In genomic region chr4:20646287-20646686, GRCh38 we compare ENCODE assay signal across 21 cellular contexts. TPM values are rescaled to one million over a fixed set of nuclear protein-coding genes. Genes with fewer than 3 reads are reported as not detected.
DNase-seq lines count a peak whose midpoint lies in the region; ATAC-seq, FAIRE-seq and TF ChIP-seq lines count a peak whose summit lies in the region.
"Had no signal": no experiment of that assay in that cellular context is flagged by ENCODE, and none has a peak within 500 bp of the region (broad histone marks: within the 10 kb centered on the region; RNA-seq: fewer than 3 reads in every experiment).

No MANE protein-coding gene starts in this region.

- H3K27me3 ChIP-seq in endothelial cell of umbilical vein (ENCODE audit: control insufficient read depth in 2 of 2, insufficient read depth in 2 of 2, low read length in 2 of 2) (peaks cover 10 to 14% of the 10 kb centered on the region in 2 experiments), right lobe of liver (no peaks in the 10 kb centered on the region)

- no TSS peak for BruUV-seq in endothelial cell of umbilical vein (replicated peaks; lab: Mats Ljungman, UMichigan)

- H3K4me3 ChIP-seq in endothelial cell of umbilical vein (replicated peaks in 1 of 3; ENCODE audit: insufficient read depth in 1 of 3, low read depth in 1 of 3, low read length in 3 of 3) (no peak overlapping the region), fibroblast of mammary gland (ENCODE audit: control insufficient read depth, low read depth, low read length) (no peak overlapping the region), right lobe of liver (no peak overlapping the region)

- POLR2A ChIA-PET in endothelial cell of umbilical vein (lab: Charles Lee) = no interaction called here

- no peaks in the 10 kb centered on the region for H3K9me3 ChIP-seq in endothelial cell of umbilical vein (replicated peaks; ENCODE audit: control insufficient read depth, insufficient read depth, low read length)
- no peaks in the 10 kb centered on the region for H3K9me3 ChIP-seq in right lobe of liver

- H3K4me2 ChIP-seq in endothelial cell of umbilical vein (ENCODE audit: insufficient read depth, low read length) = no peak overlapping the region

- no peaks in the 10 kb centered on the region for H4K20me1 ChIP-seq in endothelial cell of umbilical vein (replicated peaks; ENCODE audit: control insufficient read depth, extremely low read depth, insufficient read depth, low read length)

- no peaks in the 10 kb centered on the region for H3K9me3 Mint-ChIP-seq in stimulated activated effector memory CD8-positive, alpha-beta T cell treated with anti-CD3 and anti-CD28 coated beads, Interleukin-12 subunit alpha, Interleukin-12 subunit beta, amount 100 ng/mL, for 72 hours
- H3K9me3 Mint-ChIP-seq: CD4-positive, alpha-beta T cell; HFFc6 had no signal

- dilution Hi-C loops in endothelial cell of umbilical vein (cut with MboI; ENCODE audit: extremely low pct_ligation_motif_present, low sequenced_read_pairs) = no loop called here

- H2AFZ ChIP-seq in endothelial cell of umbilical vein (ENCODE audit: low read depth, low read length) = no peak overlapping the region

- no peak for TF ChIP-seq CTCF in endothelial cell of umbilical vein (IDR thresholded peaks at IDR 0.05; ENCODE audit: extremely low read depth in 1 of 2, insufficient read depth in 1 of 2, low read depth in 1 of 2, low read length in 2 of 2)
- TF ChIP-seq CTCF in fibroblast of mammary gland (conservative IDR thresholded peaks at IDR 0.05; ENCODE audit: control insufficient read depth, insufficient read depth, low read depth, low read length) = no peak
- TF ChIP-seq CTCF in right lobe of liver (IDR thresholded peaks at IDR 0.05) = no peak

- no peak overlapping the region for H3K27ac Mint-ChIP-seq in stimulated activated effector memory CD8-positive, alpha-beta T cell treated with anti-CD3 and anti-CD28 coated beads, Interleukin-12 subunit alpha, Interleukin-12 subunit beta, amount 100 ng/mL, for 72 hours
- H3K27ac Mint-ChIP-seq: CD4-positive, alpha-beta T cell; HFFc6; IgD-negative memory B cell had no signal

- no peaks in the 10 kb centered on the region for H3K9me1 ChIP-seq in endothelial cell of umbilical vein (replicated peaks; ENCODE audit: control insufficient read depth, extremely low read depth, insufficient read depth, low read length)

- H3K36me3 Mint-ChIP-seq in stimulated activated effector memory CD8-positive, alpha-beta T cell treated with anti-CD3 and anti-CD28 coated beads, Interleukin-12 subunit alpha, Interleukin-12 subunit beta, amount 100 ng/mL, for 72 hours = no peaks in the 10 kb centered on the region

- DNase-seq in endothelial cell of umbilical vein (ENCODE audit: low read depth, low spot score) (no peak), fibroblast of mammary gland (ENCODE audit: low read depth) (peak; percentile 15), right lobe of liver (no peak)
- DNase-seq in stimulated activated effector memory CD8-positive, alpha-beta T cell treated with anti-CD3 and anti-CD28 coated beads, Interleukin-12 subunit alpha, Interleukin-12 subunit beta, amount 100 ng/mL, for 72 hours (ENCODE audit: low spot score in 2 of 2) = no peak
- DNase-seq: ACHN; AML-193; CD4-positive, alpha-beta T cell; DMS153; DMS79; GDM1; GOT3; H7; HFFc6 had no signal

- H3K4me1 ChIP-seq in endothelial cell of umbilical vein (ENCODE audit: control insufficient read depth, extremely low read depth, insufficient read depth, low read length) = no peaks in the 10 kb centered on the region
- peaks cover 0 to 14% (median 0%) of the 10 kb centered on the region in 4 donors for H3K4me1 ChIP-seq in right lobe of liver

- no peaks in the 10 kb centered on the region for H3K4me1 Mint-ChIP-seq in stimulated activated effector memory CD8-positive, alpha-beta T cell treated with anti-CD3 and anti-CD28 coated beads, Interleukin-12 subunit alpha, Interleukin-12 subunit beta, amount 100 ng/mL, for 72 hours
- H3K4me1 Mint-ChIP-seq: IgD-negative memory B cell had no signal

- ATAC-seq in right lobe of liver (peak; percentile 92 to 98 (median 95)), HG02678 (IDR thresholded peaks at IDR 0.05; ENCODE audit: unreplicated experiment) (no peak), GM19397 (IDR thresholded peaks at IDR 0.05; ENCODE audit: unreplicated experiment) (no peak)
- ATAC-seq in stimulated activated effector memory CD8-positive, alpha-beta T cell treated with anti-CD3 and anti-CD28 coated beads, Interleukin-12 subunit alpha, Interleukin-12 subunit beta, amount 100 ng/mL, for 72 hours = no peak
- ATAC-seq: HCT116 had no signal

- intact Hi-C loops in endothelial cell of umbilical vein (cut with micrococcal nuclease) = no loop called here
- intact Hi-C loops in right lobe of liver (cut with DNase I) = no loop called here

- no peak overlapping the region for H3K9ac ChIP-seq in endothelial cell of umbilical vein (replicated peaks; ENCODE audit: extremely low read depth, insufficient read depth, low read length)

- CTCF ChIA-PET in endothelial cell of umbilical vein (lab: Charles Lee) = interaction anchor here (2.0 kb wide), 1 partner anchor 16 kb away, joined by 5 read pairs; no protein-coding TSS in a partner anchor

- no peaks in the 10 kb centered on the region for H3K36me3 ChIP-seq in endothelial cell of umbilical vein (ENCODE audit: control insufficient read depth in 2 of 2, extremely low read depth in 1 of 2, insufficient read depth in 2 of 2, low read length in 2 of 2)
- no peaks in the 10 kb centered on the region for H3K36me3 ChIP-seq in right lobe of liver

- H3K79me2 ChIP-seq in endothelial cell of umbilical vein (ENCODE audit: control insufficient read depth, insufficient read depth, low read length) = no peaks in the 10 kb centered on the region

- FAIRE-seq in endothelial cell of umbilical vein (lab: Jason Lieb, UNC) = peak; percentile 8
- FAIRE-seq: A204.1, GM12892, HTR-8/SVneo had no signal

- TF ChIP-seq POLR2A in endothelial cell of umbilical vein (IDR thresholded peaks at IDR 0.05; ENCODE audit: low read depth, low read length) (no peak), right lobe of liver (IDR thresholded peaks at IDR 0.05) (no peak)

- no peak overlapping the region for H3K27ac ChIP-seq in endothelial cell of umbilical vein (ENCODE audit: insufficient read depth, low read depth, low read length)
- H3K27ac ChIP-seq in right lobe of liver = peak overlapping the region in 2 of 3 donors; percentile 44 to 51
- H3K27ac ChIP-seq: C4-2B had no signal

- H3K4me3 Mint-ChIP-seq in stimulated activated effector memory CD8-positive, alpha-beta T cell treated with anti-CD3 and anti-CD28 coated beads, Interleukin-12 subunit alpha, Interleukin-12 subunit beta, amount 100 ng/mL, for 72 hours = no peak overlapping the region
- H3K4me3 Mint-ChIP-seq: CD4-positive, alpha-beta T cell; HFFc6; IgD-negative memory B cell had no signal

TF ChIP-seq in endothelial cell of umbilical vein, 7 proteins besides CTCF, POLR2A, EP300 and RAD21:
- TF ChIP-seq JUN (IDR thresholded peaks at IDR 0.05; ENCODE audit: borderline replicate concordance, insufficient read depth, insufficient read length, low read depth) (no peak), MAX (IDR thresholded peaks at IDR 0.05; ENCODE audit: insufficient read depth, insufficient read length) (no peak), FOS (IDR thresholded peaks at IDR 0.05; ENCODE audit: borderline replicate concordance, insufficient read depth, low read length) (no peak), MYC (IDR thresholded peaks at IDR 0.05; ENCODE audit: low read depth, low read length) (no peak), GATA2 (IDR thresholded peaks at IDR 0.05; ENCODE audit: insufficient read depth, insufficient read length, low read depth, low read length) (no peak), POLR2AphosphoS5 (IDR thresholded peaks at IDR 0.05; ENCODE audit: insufficient read depth, low read depth, low read length) (no peak), EZH2 (IDR thresholded peaks at IDR 0.05; ENCODE audit: borderline replicate concordance, low read depth, low read length, severe bottlenecking) (no peak)

RNA-seq across cellular contexts. Expression of gene PACRGL, which starts 54.0 kb away (rescaled TPM):
- total RNA-seq in endothelial cell of umbilical vein (19.2 and 20.2 TPM in 2 replicates), right lobe of liver (1 to 10 TPM; 2.5 to 6.1 (median 5.3) TPM)
- polyA plus RNA-seq in endothelial cell of umbilical vein = 8.1 and 9.2 TPM in 2 replicates
- 10.1 and 10.4 TPM in 2 replicates for polyA plus RNA-seq in endothelial cell of umbilical vein (2011; cell fraction: cytosol; rRNA removed)
- polyA plus RNA-seq in endothelial cell of umbilical vein (2011; cell fraction: nucleus; rRNA removed) = 19.9 and 28.0 TPM in 2 replicates
- 15.2 and 16.6 TPM in 2 replicates for polyA plus RNA-seq in endothelial cell of umbilical vein (2012)
- 12.3 and 14.7 TPM in 2 replicates for polyA minus RNA-seq in endothelial cell of umbilical vein
- polyA minus RNA-seq in endothelial cell of umbilical vein (2011; cell fraction: cytosol; rRNA and poly(A)+ RNA removed) = 5.1 TPM
- polyA minus RNA-seq in endothelial cell of umbilical vein (2011; cell fraction: nucleus; rRNA and poly(A)+ RNA removed) = 40.8 and 41.7 TPM in 2 replicates

Comparison
In these comparisons a context has a peak if more than half of its experiments do, and no peak if none do; other contexts are left out.
1. ATAC-seq: peak in right lobe of liver (4 of 4); none in HG02678 (single experiment), GM19397 (single experiment) and stimulated activated effector memory CD8-positive, alpha-beta T cell treated with anti-CD3 and anti-CD28 coated beads, Interleukin-12 subunit alpha, Interleukin-12 subunit beta, amount 100 ng/mL, for 72 hours (single experiment).